ENCODE assay signal across 8 cellular contexts in the genomic region with DNA sequence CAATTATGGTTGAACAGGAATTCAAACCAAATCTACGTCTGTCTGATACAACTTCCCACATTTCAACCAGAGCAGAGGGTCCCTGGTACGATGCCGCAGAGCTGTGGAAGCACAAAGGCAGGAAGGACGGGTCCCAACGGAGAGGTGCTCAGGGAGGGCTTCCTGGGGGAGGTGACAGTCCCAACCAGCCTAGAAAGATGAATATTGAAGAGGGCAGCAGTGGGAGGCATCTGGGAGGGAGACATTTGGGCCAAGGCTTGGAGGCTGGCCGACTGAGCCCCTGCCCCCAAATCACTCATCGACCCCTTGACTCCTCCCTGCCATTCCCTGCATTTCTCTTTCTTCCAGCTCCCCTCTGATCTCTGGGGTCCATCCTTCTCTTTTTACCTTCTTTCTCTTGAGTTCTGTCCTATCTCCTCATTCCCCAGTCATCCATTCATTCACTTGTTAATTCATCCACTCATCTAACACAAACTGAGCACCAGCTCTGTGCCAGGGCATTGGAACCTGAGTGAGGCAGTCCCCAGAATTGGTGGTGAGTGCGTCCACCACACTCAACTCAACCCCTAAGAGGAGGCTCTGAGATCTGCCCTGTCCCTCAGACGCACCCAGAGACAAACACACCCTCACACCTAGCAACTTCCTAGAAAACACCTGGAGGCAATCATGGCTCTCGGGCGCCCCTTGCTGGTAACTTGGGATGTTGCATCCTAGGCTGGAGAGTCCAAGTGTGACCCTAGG. TPM values are rescaled to one million over a fixed set of nuclear protein-coding genes. Genes with fewer than 3 reads are reported as not detected.
A peak's percentile ranks its signal among the peaks of the same experiment; 100 is the strongest.
DNase-seq lines count a peak whose midpoint lies in the region; ATAC-seq and TF ChIP-seq lines count a peak whose summit lies in the region.

No MANE protein-coding gene starts in this region.

- H3K27ac Mint-ChIP-seq in activated T-helper 17 cell treated with anti-CD3 and anti-CD28 coated beads, Interleukin-2, amount 50 U/mL, for 72 hours, result peak overlapping the region; percentile 18
- no peak overlapping the region for H3K27ac Mint-ChIP-seq in osteocyte (ENCODE audit: unreplicated experiment)

- H3K36me3 Mint-ChIP-seq in activated T-helper 17 cell treated with anti-CD3 and anti-CD28 coated beads, Interleukin-2, amount 50 U/mL, for 72 hours (ENCODE audit: low read depth), result no peaks in the 10 kb centered on the region
- H3K36me3 Mint-ChIP-seq in osteocyte (ENCODE audit: unreplicated experiment), result no peaks in the 10 kb centered on the region

- intact Hi-C loops in tibial artery (cut with DNase I; ENCODE audit: low total_unique reads), result loop anchor here (10.0 kb wide), 1 partner anchor 179 kb away; a partner anchor contains a TSS

- no peaks in the 10 kb centered on the region for H3K4me1 ChIP-seq in tibial artery

- H3K36me3 ChIP-seq in tibial artery, result no peaks in the 10 kb centered on the region

- no peak overlapping the region for H3K4me3 ChIP-seq in Jurkat, Clone E6-1 (ENCODE audit: low read length)
- no peak overlapping the region for H3K4me3 ChIP-seq in tibial artery

- peak; percentile 93 for TF ChIP-seq CTCF in osteocyte (IDR thresholded peaks at IDR 0.05)
- TF ChIP-seq CTCF in tibial artery (IDR thresholded peaks at IDR 0.05), result peak; percentile 89 to 94

- DNase-seq in EH (ENCODE audit: low read depth) (peak; percentile 76), RPMI7951 (ENCODE audit: low read depth) (peak; percentile 66), foreskin melanocyte (peak; percentile 41), osteocyte (ENCODE audit: extremely low spot score, unreplicated experiment) (peak; percentile 92), tibial artery (peak; percentile 76 to 83)
- peak; percentile 44 for DNase-seq in Jurkat, Clone E6-1 (ENCODE audit: low read depth, low spot score)

- no peaks in the 10 kb centered on the region for H3K9me3 ChIP-seq in tibial artery

- no peak overlapping the region for H3K27ac ChIP-seq in tibial artery

- no peaks in the 10 kb centered on the region for H3K27me3 ChIP-seq in tibial artery

- peak; percentile 94 for ATAC-seq in activated T-helper 17 cell treated with anti-CD3 and anti-CD28 coated beads, Interleukin-2, amount 50 U/mL, for 72 hours (replicated peaks)
- ATAC-seq in GM21619 (IDR thresholded peaks at IDR 0.05; ENCODE audit: unreplicated experiment), result no peak

- H3K9me3 Mint-ChIP-seq in activated T-helper 17 cell treated with anti-CD3 and anti-CD28 coated beads, Interleukin-2, amount 50 U/mL, for 72 hours, result no peaks in the 10 kb centered on the region
- no peaks in the 10 kb centered on the region for H3K9me3 Mint-ChIP-seq in osteocyte (ENCODE audit: unreplicated experiment)

- H3K4me1 Mint-ChIP-seq in activated T-helper 17 cell treated with anti-CD3 and anti-CD28 coated beads, Interleukin-2, amount 50 U/mL, for 72 hours, result peaks cover 4% of the 10 kb centered on the region
- H3K4me1 Mint-ChIP-seq in osteocyte (ENCODE audit: unreplicated experiment), result peaks cover 5% of the 10 kb centered on the region

- H3K27me3 Mint-ChIP-seq in activated T-helper 17 cell treated with anti-CD3 and anti-CD28 coated beads, Interleukin-2, amount 50 U/mL, for 72 hours, result peaks cover 2% of the 10 kb centered on the region
- H3K27me3 Mint-ChIP-seq in osteocyte (ENCODE audit: unreplicated experiment), result no peaks in the 10 kb centered on the region

- no peak overlapping the region for H3K4me3 Mint-ChIP-seq in activated T-helper 17 cell treated with anti-CD3 and anti-CD28 coated beads, Interleukin-2, amount 50 U/mL, for 72 hours
- H3K4me3 Mint-ChIP-seq in osteocyte (ENCODE audit: unreplicated experiment), result no peak overlapping the region

RNA-seq across cellular contexts. Expression of a gene that starts 13.2 kb away (rescaled TPM):
- polyA plus RNA-seq in Jurkat, Clone E6-1 (2012; ENCODE audit: insufficient read depth, insufficient read length), result not detected
- not detected in 2 replicates for total RNA-seq in RPMI7951 (2014; rRNA removed; shearing (Covaris generic))
- not detected for total RNA-seq in activated T-helper 17 cell treated with anti-CD3 and anti-CD28 coated beads, Interleukin-2, amount 50 U/mL, for 72 hours
- not detected in 2 replicates for total RNA-seq in osteocyte

RNA-seq across cellular contexts. Expression of a gene that starts 26.5 kb away (rescaled TPM):
- 1.9 TPM for polyA plus RNA-seq in Jurkat, Clone E6-1 (2012; ENCODE audit: insufficient read depth, insufficient read length)
- total RNA-seq in RPMI7951 (2014; rRNA removed; shearing (Covaris generic)), result 9.7 and 12.4 TPM in 2 replicates
- total RNA-seq in activated T-helper 17 cell treated with anti-CD3 and anti-CD28 coated beads, Interleukin-2, amount 50 U/mL, for 72 hours, result 10 to 100 TPM in 1 of 2 donors, 1 to 10 TPM in 1; 1.8 to 33.3 TPM
- 197 and 230 TPM in 2 replicates for total RNA-seq in osteocyte

RNA-seq across cellular contexts. Expression of a gene that starts 37.8 kb away (rescaled TPM):
- not detected for polyA plus RNA-seq in Jurkat, Clone E6-1 (2012; ENCODE audit: insufficient read depth, insufficient read length)
- not detected in 2 replicates for total RNA-seq in RPMI7951 (2014; rRNA removed; shearing (Covaris generic))
- total RNA-seq in activated T-helper 17 cell treated with anti-CD3 and anti-CD28 coated beads, Interleukin-2, amount 50 U/mL, for 72 hours, result not detected
- total RNA-seq in osteocyte, result not detected in 2 replicates

Comparison
In these comparisons a context has a peak if more than half of its experiments do, and no peak if none do; other contexts are left out.
1. DNase-seq: peak in every context shown above with its lines; median percentile 92 in osteocyte; 80 in tibial artery; 76 in EH; 66 in RPMI7951; 44 in Jurkat, Clone E6-1; 41 in foreskin melanocyte.